ENCODE assay signal across 1 cellular context in genomic region chr11:6387811-6388599, GRCh38.
A peak's percentile ranks its signal among the peaks of the same experiment; 100 is the strongest.
TF ChIP-seq lines count a peak whose summit lies in the region.

No MANE protein-coding gene starts in this region.

TF ChIP-seq in HepG2, 621 proteins besides CTCF, POLR2A, EP300 and RAD21 (continues in another document):
- peak; percentile 73 for TF ChIP-seq FOXP4 (CRISPR knock-in tag; IDR thresholded peaks at IDR 0.05)
- TF ChIP-seq ZGPAT (CRISPR knock-in tag; IDR thresholded peaks at IDR 0.05), result peak; percentile 55; the same call in 1 of the 2 replicates
- no peak for TF ChIP-seq CREB1 (IDR thresholded peaks at IDR 0.05)
- 0 out of 2 replicates have a peak, but pooled peaks have one; percentile 30 for TF ChIP-seq CREB1 (CRISPR knock-in tag; IDR thresholded peaks at IDR 0.05)
- no peak for TF ChIP-seq BATF2 (CRISPR knock-in tag; IDR thresholded peaks at IDR 0.05)
- TF ChIP-seq MTF2 (CRISPR knock-in tag; IDR thresholded peaks at IDR 0.05; ENCODE audit: borderline replicate concordance), result no peak
- no peak for TF ChIP-seq ZBTB43 (CRISPR knock-in tag; conservative IDR thresholded peaks at IDR 0.05)
- TF ChIP-seq ZNF20 (CRISPR knock-in tag; IDR thresholded peaks at IDR 0.05), result no peak
- TF ChIP-seq ZBTB14 (CRISPR knock-in tag; IDR thresholded peaks at IDR 0.05), result no peak
- no peak for TF ChIP-seq ZNF83 (CRISPR knock-in tag; IDR thresholded peaks at IDR 0.05; ENCODE audit: borderline replicate concordance)
- no peak for TF ChIP-seq SOX6 (IDR thresholded peaks at IDR 0.05)
- TF ChIP-seq SOX6 (CRISPR knock-in tag; IDR thresholded peaks at IDR 0.05), result peak; percentile 97
- TF ChIP-seq ATF4 (CRISPR knock-in tag; IDR thresholded peaks at IDR 0.05), result peak in 1 of 2 experiments; percentile 64; a peak in 2 of 4 replicates
- no peak for TF ChIP-seq ZNF687 (CRISPR knock-in tag; IDR thresholded peaks at IDR 0.05)
- TF ChIP-seq KLF16 (CRISPR knock-in tag; IDR thresholded peaks at IDR 0.05), result no peak
- TF ChIP-seq FIP1L1 (IDR thresholded peaks at IDR 0.05; ENCODE audit: borderline replicate concordance, insufficient read depth, low read depth, low read length), result no peak
- TF ChIP-seq MED1 (CRISPR knock-in tag; IDR thresholded peaks at IDR 0.05), result 0 out of 2 replicates have a peak, but pooled peaks have one; percentile 19
- no peak for TF ChIP-seq ATF2 (CRISPR knock-in tag; IDR thresholded peaks at IDR 0.05)
- no peak for TF ChIP-seq CENPBD1 (CRISPR knock-in tag; IDR thresholded peaks at IDR 0.05; ENCODE audit: borderline replicate concordance, low read depth)
- no peak for TF ChIP-seq POLR2AphosphoS2 (IDR thresholded peaks at IDR 0.05; ENCODE audit: low read depth, low read length)
- no peak for TF ChIP-seq ZFP1 (CRISPR knock-in tag; IDR thresholded peaks at IDR 0.05)
- TF ChIP-seq NFE2 (CRISPR knock-in tag; IDR thresholded peaks at IDR 0.05), result no peak
- TF ChIP-seq MIER3 (CRISPR knock-in tag; IDR thresholded peaks at IDR 0.05; ENCODE audit: borderline replicate concordance), result no peak
- TF ChIP-seq ATF1 (CRISPR knock-in tag; IDR thresholded peaks at IDR 0.05), result no peak
- TF ChIP-seq NCOA5 (CRISPR knock-in tag; IDR thresholded peaks at IDR 0.05), result no peak
- peak; percentile 82; the same call in 1 of the 2 replicates for TF ChIP-seq MYPOP (CRISPR knock-in tag; IDR thresholded peaks at IDR 0.05)
- no peak for TF ChIP-seq TOPORS (CRISPR knock-in tag; IDR thresholded peaks at IDR 0.05)
- TF ChIP-seq FOSL1 (CRISPR knock-in tag; IDR thresholded peaks at IDR 0.05; ENCODE audit: borderline replicate concordance), result no peak
- no peak for TF ChIP-seq HIVEP1 (CRISPR knock-in tag; IDR thresholded peaks at IDR 0.05)
- no peak for TF ChIP-seq TBP (CRISPR knock-in tag; IDR thresholded peaks at IDR 0.05)
- no peak for TF ChIP-seq ZBTB7B (CRISPR knock-in tag; IDR thresholded peaks at IDR 0.05)
- TF ChIP-seq CHD4 (IDR thresholded peaks at IDR 0.05; ENCODE audit: borderline replicate concordance, low read length), result no peak
- TF ChIP-seq SP5 (CRISPR knock-in tag; IDR thresholded peaks at IDR 0.05; ENCODE audit: borderline replicate concordance, low read depth), result no peak
- TF ChIP-seq ZNF530 (CRISPR knock-in tag; IDR thresholded peaks at IDR 0.05; ENCODE audit: low read depth), result no peak
- no peak for TF ChIP-seq GPBP1L1 (CRISPR knock-in tag; IDR thresholded peaks at IDR 0.05)
- TF ChIP-seq ZNF337 (CRISPR knock-in tag; IDR thresholded peaks at IDR 0.05; ENCODE audit: borderline replicate concordance, low read depth), result no peak
- TF ChIP-seq ETV5 (CRISPR knock-in tag; IDR thresholded peaks at IDR 0.05; ENCODE audit: borderline replicate concordance), result no peak
- no peak for TF ChIP-seq ZNF878 (CRISPR knock-in tag; IDR thresholded peaks at IDR 0.05)
- TF ChIP-seq NR0B2 (CRISPR knock-in tag; IDR thresholded peaks at IDR 0.05), result no peak
- TF ChIP-seq NKX3-1 (CRISPR knock-in tag; IDR thresholded peaks at IDR 0.05), result no peak
- no peak for TF ChIP-seq SRSF1 (optimal IDR thresholded peaks at IDR 0.05; ENCODE audit: low read depth, low read length)
